1 cellular context compared by ENCODE assay signal in the genomic region with DNA sequence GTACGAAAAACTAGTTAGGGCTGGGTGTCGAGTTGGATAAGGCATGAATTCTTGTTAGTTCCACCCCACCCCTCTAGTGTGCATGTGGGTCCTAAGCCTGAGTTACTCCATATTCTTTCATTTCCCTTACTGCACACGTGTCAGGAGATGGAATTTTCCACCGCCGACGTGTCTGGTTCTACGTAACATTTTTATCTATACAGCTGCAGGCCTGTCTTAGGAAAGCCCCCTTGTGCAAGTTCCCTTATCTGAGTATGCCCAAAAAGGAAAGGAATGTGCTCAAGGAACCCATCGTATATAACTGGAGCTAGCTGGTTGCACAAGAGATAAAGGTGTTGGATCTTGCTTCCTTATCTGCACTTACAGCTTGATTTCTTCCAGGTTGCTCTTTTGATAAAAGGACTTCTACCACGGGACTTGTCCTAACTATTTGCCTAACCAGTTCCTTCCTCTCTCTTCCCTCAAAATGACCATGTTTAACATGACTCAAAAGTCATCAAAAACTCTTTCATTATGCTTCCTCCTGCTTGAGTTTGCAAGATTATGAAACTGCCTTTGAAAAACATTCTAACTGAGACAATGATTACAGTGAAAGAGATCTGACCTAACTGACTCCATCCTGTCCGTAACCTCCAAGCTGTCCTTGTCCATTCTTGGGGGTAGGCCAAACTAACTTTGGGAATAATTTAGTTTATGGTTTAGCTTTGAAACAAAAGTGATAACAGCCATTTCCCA.
TF ChIP-seq lines count a peak whose summit lies in the region.

No MANE protein-coding gene starts in this region.

TF ChIP-seq in HepG2, 621 proteins besides CTCF, POLR2A, EP300 and RAD21 (continued from another document and continues in another):
- TF ChIP-seq, protein P1, sequence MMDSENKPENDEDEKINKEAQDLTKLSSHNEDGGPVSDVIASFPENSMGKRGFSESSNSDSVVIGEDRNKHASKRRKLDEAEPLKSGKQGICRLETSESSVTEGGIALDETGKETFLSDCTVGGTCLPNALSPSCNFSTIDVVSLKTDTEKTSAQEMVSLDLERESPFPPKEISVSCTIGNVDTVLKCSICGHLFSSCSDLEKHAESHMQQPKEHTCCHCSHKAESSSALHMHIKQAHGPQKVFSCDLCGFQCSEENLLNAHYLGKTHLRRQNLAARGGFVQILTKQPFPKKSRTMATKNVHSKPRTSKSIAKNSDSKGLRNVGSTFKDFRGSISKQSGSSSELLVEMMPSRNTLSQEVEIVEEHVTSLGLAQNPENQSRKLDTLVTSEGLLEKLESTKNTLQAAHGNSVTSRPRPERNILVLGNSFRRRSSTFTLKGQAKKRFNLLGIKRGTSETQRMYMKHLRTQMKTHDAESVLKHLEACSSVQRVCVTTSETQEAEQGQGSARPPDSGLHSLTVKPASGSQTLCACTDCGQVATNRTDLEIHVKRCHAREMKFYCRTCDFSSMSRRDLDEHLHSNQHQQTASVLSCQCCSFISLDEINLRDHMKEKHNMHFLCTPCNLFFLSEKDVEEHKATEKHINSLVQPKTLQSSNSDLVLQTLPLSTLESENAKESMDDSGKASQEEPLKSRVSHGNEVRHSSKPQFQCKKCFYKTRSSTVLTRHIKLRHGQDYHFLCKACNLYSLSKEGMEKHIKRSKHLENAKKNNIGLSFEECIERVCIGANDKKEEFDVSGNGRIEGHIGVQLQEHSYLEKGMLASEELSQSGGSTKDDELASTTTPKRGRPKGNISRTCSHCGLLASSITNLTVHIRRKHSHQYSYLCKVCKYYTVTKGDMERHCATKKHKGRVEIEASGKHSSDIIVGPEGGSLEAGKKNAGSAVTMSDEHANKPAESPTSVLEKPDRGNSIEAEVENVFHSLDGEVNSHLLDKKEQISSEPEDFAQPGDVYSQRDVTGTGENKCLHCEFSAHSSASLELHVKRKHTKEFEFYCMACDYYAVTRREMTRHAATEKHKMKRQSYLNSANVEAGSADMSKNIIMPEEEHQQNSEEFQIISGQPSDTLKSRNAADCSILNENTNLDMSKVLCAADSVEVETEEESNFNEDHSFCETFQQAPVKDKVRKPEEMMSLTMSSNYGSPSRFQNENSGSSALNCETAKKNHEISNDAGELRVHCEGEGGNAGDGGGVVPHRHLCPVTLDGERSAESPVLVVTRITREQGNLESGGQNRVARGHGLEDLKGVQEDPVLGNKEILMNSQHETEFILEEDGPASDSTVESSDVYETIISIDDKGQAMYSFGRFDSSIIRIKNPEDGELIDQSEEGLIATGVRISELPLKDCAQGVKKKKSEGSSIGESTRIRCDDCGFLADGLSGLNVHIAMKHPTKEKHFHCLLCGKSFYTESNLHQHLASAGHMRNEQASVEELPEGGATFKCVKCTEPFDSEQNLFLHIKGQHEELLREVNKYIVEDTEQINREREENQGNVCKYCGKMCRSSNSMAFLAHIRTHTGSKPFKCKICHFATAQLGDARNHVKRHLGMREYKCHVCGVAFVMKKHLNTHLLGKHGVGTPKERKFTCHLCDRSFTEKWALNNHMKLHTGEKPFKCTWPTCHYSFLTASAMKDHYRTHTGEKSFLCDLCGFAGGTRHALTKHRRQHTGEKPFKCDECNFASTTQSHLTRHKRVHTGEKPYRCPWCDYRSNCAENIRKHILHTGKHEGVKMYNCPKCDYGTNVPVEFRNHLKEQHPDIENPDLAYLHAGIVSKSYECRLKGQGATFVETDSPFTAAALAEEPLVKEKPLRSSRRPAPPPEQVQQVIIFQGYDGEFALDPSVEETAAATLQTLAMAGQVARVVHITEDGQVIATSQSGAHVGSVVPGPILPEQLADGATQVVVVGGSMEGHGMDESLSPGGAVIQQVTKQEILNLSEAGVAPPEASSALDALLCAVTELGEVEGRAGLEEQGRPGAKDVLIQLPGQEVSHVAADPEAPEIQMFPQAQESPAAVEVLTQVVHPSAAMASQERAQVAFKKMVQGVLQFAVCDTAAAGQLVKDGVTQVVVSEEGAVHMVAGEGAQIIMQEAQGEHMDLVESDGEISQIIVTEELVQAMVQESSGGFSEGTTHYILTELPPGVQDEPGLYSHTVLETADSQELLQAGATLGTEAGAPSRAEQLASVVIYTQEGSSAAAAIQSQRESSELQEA (CRISPR knock-in tag; IDR thresholded peaks at IDR 0.05; ENCODE audit: not compliant biosample characterization), result no peak
- TF ChIP-seq, protein P2, sequence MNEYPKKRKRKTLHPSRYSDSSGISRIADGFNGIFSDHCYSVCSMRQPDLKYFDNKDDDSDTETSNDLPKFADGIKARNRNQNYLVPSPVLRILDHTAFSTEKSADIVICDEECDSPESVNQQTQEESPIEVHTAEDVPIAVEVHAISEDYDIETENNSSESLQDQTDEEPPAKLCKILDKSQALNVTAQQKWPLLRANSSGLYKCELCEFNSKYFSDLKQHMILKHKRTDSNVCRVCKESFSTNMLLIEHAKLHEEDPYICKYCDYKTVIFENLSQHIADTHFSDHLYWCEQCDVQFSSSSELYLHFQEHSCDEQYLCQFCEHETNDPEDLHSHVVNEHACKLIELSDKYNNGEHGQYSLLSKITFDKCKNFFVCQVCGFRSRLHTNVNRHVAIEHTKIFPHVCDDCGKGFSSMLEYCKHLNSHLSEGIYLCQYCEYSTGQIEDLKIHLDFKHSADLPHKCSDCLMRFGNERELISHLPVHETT (CRISPR knock-in tag; conservative IDR thresholded peaks at IDR 0.05), result no peak; the same call in 1 of the 2 replicates
- TF ChIP-seq SNAPC5 (CRISPR knock-in tag; IDR thresholded peaks at IDR 0.05; ENCODE audit: borderline replicate concordance), result no peak
- no peak for TF ChIP-seq TBL1XR1 (IDR thresholded peaks at IDR 0.05; ENCODE audit: borderline replicate concordance, low read length, partially characterized antibody)
- no peak for TF ChIP-seq ZNF740 (CRISPR knock-in tag; IDR thresholded peaks at IDR 0.05)
- TF ChIP-seq, protein P3, sequence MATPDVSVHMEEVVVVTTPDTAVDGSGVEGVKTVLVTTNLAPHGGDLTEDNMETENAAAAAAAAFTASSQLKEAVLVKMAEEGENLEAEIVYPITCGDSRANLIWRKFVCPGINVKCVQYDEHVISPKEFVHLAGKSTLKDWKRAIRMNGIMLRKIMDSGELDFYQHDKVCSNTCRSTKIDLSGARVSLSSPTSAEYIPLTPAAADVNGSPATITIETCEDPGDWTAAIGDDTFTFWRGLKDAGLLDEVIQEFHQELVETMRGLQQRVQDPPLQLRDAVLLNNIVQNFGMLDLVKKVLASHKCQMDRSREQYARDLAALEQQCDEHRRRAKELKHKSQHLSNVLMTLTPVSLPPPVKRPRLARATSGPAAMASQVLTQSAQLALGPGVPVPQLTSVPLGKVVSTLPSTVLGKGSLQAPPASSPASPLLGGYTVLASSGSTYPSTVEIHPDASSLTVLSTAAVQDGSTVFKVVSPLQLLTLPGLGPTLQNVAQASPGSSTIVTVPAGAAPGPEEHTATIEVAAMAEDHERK (CRISPR knock-in tag; IDR thresholded peaks at IDR 0.05; ENCODE audit: low read depth), result no peak
- peak; percentile 69 for TF ChIP-seq TARDBP (CRISPR knock-in tag; IDR thresholded peaks at IDR 0.05)
- TF ChIP-seq CHD2 (IDR thresholded peaks at IDR 0.05; ENCODE audit: low read depth, low read length), result no peak
- peak; percentile 93 for TF ChIP-seq ELF3 (CRISPR knock-in tag; IDR thresholded peaks at IDR 0.05)
- TF ChIP-seq, protein P4, sequence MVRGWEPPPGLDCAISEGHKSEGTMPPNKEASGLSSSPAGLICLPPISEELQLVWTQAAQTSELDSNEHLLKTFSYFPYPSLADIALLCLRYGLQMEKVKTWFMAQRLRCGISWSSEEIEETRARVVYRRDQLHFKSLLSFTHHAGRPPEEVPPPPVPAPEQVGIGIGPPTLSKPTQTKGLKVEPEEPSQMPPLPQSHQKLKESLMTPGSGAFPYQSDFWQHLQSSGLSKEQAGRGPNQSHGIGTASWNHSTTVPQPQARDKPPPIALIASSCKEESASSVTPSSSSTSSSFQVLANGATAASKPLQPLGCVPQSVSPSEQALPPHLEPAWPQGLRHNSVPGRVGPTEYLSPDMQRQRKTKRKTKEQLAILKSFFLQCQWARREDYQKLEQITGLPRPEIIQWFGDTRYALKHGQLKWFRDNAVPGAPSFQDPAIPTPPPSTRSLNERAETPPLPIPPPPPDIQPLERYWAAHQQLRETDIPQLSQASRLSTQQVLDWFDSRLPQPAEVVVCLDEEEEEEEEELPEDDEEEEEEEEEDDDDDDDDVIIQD (CRISPR knock-in tag; IDR thresholded peaks at IDR 0.05; ENCODE audit: low read depth), result peak; percentile 76; the same call in 1 of the 2 replicates
- TF ChIP-seq NCOA2 (CRISPR knock-in tag; IDR thresholded peaks at IDR 0.05), result peak; percentile 99
- TF ChIP-seq, protein P5, sequence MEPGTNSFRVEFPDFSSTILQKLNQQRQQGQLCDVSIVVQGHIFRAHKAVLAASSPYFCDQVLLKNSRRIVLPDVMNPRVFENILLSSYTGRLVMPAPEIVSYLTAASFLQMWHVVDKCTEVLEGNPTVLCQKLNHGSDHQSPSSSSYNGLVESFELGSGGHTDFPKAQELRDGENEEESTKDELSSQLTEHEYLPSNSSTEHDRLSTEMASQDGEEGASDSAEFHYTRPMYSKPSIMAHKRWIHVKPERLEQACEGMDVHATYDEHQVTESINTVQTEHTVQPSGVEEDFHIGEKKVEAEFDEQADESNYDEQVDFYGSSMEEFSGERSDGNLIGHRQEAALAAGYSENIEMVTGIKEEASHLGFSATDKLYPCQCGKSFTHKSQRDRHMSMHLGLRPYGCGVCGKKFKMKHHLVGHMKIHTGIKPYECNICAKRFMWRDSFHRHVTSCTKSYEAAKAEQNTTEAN (CRISPR knock-in tag; conservative IDR thresholded peaks at IDR 0.05), result peak; percentile 45; the same call in 1 of the 2 replicates
- peak; percentile 95 for TF ChIP-seq HOXD1 (CRISPR knock-in tag; IDR thresholded peaks at IDR 0.05)
- TF ChIP-seq ELF1 (CRISPR knock-in tag; IDR thresholded peaks at IDR 0.05), result peak; percentile 45; the same call in 1 of the 2 replicates
- peak; percentile 79 for TF ChIP-seq MIXL1 (CRISPR knock-in tag; IDR thresholded peaks at IDR 0.05)
- TF ChIP-seq ZNF614 (CRISPR knock-in tag; IDR thresholded peaks at IDR 0.05; ENCODE audit: borderline replicate concordance), result 0 out of 2 replicates have a peak, but pooled peaks have one; percentile 24
- TF ChIP-seq, protein P6, sequence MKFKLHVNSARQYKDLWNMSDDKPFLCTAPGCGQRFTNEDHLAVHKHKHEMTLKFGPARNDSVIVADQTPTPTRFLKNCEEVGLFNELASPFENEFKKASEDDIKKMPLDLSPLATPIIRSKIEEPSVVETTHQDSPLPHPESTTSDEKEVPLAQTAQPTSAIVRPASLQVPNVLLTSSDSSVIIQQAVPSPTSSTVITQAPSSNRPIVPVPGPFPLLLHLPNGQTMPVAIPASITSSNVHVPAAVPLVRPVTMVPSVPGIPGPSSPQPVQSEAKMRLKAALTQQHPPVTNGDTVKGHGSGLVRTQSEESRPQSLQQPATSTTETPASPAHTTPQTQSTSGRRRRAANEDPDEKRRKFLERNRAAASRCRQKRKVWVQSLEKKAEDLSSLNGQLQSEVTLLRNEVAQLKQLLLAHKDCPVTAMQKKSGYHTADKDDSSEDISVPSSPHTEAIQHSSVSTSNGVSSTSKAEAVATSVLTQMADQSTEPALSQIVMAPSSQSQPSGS (CRISPR knock-in tag; IDR thresholded peaks at IDR 0.05), result peak; percentile 88; the same call in 1 of the 2 replicates
- TF ChIP-seq KLF6 (CRISPR knock-in tag; IDR thresholded peaks at IDR 0.05), result no peak
- no peak for TF ChIP-seq ZBTB10 (CRISPR knock-in tag; IDR thresholded peaks at IDR 0.05; ENCODE audit: borderline replicate concordance)
- peak; percentile 50; the same call in 1 of the 2 replicates for TF ChIP-seq BHLHE40 (IDR thresholded peaks at IDR 0.05; ENCODE audit: low read length)
- peak; percentile 75; the same call in 1 of the 2 replicates for TF ChIP-seq ZNF362 (CRISPR knock-in tag; IDR thresholded peaks at IDR 0.05; ENCODE audit: borderline replicate concordance)
- no peak for TF ChIP-seq ZNF577 (CRISPR knock-in tag; IDR thresholded peaks at IDR 0.05; ENCODE audit: borderline replicate concordance, low read depth)
- peak; percentile 92 for TF ChIP-seq HOXA3 (CRISPR knock-in tag; IDR thresholded peaks at IDR 0.05)
- 0 out of 2 replicates have a peak, but pooled peaks have one; percentile 42 for TF ChIP-seq ETV6 (CRISPR knock-in tag; conservative IDR thresholded peaks at IDR 0.05)
- peak; percentile 70; the same call in 1 of the 2 replicates for TF ChIP-seq FOXO1 (CRISPR knock-in tag; IDR thresholded peaks at IDR 0.05)
